ENCODE assay signal across 8 cellular contexts in the genomic region with DNA sequence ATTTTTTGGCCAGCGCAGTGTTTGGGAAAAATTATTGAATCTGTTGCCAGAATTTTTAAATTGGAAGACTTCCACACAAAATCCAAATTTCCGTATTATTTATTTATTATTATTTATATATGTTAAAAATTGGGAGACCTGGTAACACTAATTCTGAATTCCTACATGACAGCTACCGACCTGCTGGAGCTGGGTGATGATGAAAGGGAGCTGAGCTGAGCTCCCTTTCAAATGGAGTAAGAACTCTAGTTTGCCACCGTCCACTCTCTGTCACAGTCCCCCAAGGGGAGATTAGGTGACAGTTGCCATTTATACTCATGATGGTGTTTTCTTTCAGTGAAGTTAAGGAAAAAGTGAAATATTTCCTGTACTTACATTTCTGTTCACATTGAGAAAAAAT. TPM values are rescaled to one million over a fixed set of nuclear protein-coding genes. Genes with fewer than 3 reads are reported as not detected.
A peak's percentile ranks its signal among the peaks of the same experiment; 100 is the strongest.
DNase-seq lines count a peak whose midpoint lies in the region; ATAC-seq and TF ChIP-seq lines count a peak whose summit lies in the region.

No MANE protein-coding gene starts in this region.

- no peak for TF ChIP-seq CTCF in DOHH2 (IDR thresholded peaks at IDR 0.05; ENCODE audit: low read depth, low read length, poor library complexity, severe bottlenecking)
- TF ChIP-seq CTCF in OCI-LY7 (conservative IDR thresholded peaks at IDR 0.05; ENCODE audit: low read length) = no peak
- TF ChIP-seq CTCF in esophagus muscularis mucosa (IDR thresholded peaks at IDR 0.05) = no peak
- no peak for TF ChIP-seq CTCF in prostate gland (IDR thresholded peaks at IDR 0.05)

- 21% methylated on average over 4 of the region's 4 CpGs for WGBS in esophagus muscularis mucosa
- WGBS in prostate gland = 23% methylated on average over 4 of the region's 4 CpGs

- H3K9me2 ChIP-seq in DOHH2 (replicated peaks; ENCODE audit: control insufficient read depth, low read length) = no peaks in the 10 kb centered on the region
- H3K9me2 ChIP-seq in OCI-LY7 (ENCODE audit: insufficient read depth, low read length) = no peaks in the 10 kb centered on the region

- H3K79me2 ChIP-seq in DOHH2 (ENCODE audit: control insufficient read depth, low read length) (peaks cover 54% of the 10 kb centered on the region), OCI-LY7 (ENCODE audit: insufficient read depth, low read depth, low read length) (no peaks in the 10 kb centered on the region)

- no peak overlapping the region for H3K27ac ChIP-seq in DOHH2 (ENCODE audit: low read depth, low read length)
- H3K27ac ChIP-seq in OCI-LY7 (ENCODE audit: low read depth, low read length, poor library complexity, severe bottlenecking) = no peak overlapping the region
- H3K27ac ChIP-seq in esophagus muscularis mucosa (replicated peaks in 1 of 4) = peak overlapping the region; percentile 92 to 95 (median 94)
- H3K27ac ChIP-seq in prostate gland = peak overlapping the region; percentile 90 to 91

- H3K4me3 ChIP-seq in DOHH2 (ENCODE audit: low read length) = peak overlapping the region; percentile 88
- peak overlapping the region; percentile 68 for H3K4me3 ChIP-seq in OCI-LY7 (ENCODE audit: low read depth, low read length, poor library complexity, severe bottlenecking)
- peak overlapping the region; percentile 84 to 93 (median 90) for H3K4me3 ChIP-seq in esophagus muscularis mucosa
- H3K4me3 ChIP-seq in prostate gland = peak overlapping the region; percentile 78 to 80

- BruUV-seq in OCI-LY7 (replicated peaks; lab: Mats Ljungman, UMichigan) = no TSS peak

- no peak for DNase-seq in OCI-LY7 (ENCODE audit: low spot score)
- no peak for DNase-seq in esophagus muscularis mucosa (ENCODE audit: extremely low spot score)
- no peak for DNase-seq in prostate gland (ENCODE audit: low spot score)
- DNase-seq in NCI-H2196 (lab: John Stamatoyannopoulos, UW; ENCODE audit: unreplicated experiment) = no peak
- DNase-seq in activated gamma-delta T cell treated with Interleukin-2 at 50 U/mL for 16 hours = no peak

- 0 out of 2 replicates have a peak, but pooled peaks cover 2% of the 10 kb centered on the region for H3F3A ChIP-seq in DOHH2 (ENCODE audit: control insufficient read depth, insufficient read depth)

- H3K27me3 ChIP-seq in DOHH2 (ENCODE audit: control insufficient read depth, low read length) (no peaks in the 10 kb centered on the region), esophagus muscularis mucosa (no peaks in the 10 kb centered on the region), prostate gland (replicated peaks; ENCODE audit: insufficient read depth) (no peaks in the 10 kb centered on the region)

- 0 out of 2 replicates have a peak, but pooled peaks cover 4% of the 10 kb centered on the region for H4K20me1 ChIP-seq in DOHH2 (ENCODE audit: control insufficient read depth, insufficient read depth, low read depth, low read length)
- H4K20me1 ChIP-seq in OCI-LY7 (ENCODE audit: insufficient read depth, low read length) = no peaks in the 10 kb centered on the region

- intact Hi-C loops in OCI-LY7 (cut with micrococcal nuclease; ENCODE audit: unreplicated experiment) = loop anchor here (5.0 kb wide), 1 partner anchor 66 kb away; no protein-coding TSS in a partner anchor
- intact Hi-C loops in esophagus muscularis mucosa (cut with DNase I) = loop anchor here (5.0 kb wide), 1 partner anchor 66 kb away; no protein-coding TSS in a partner anchor
- intact Hi-C loops in prostate gland (cut with DNase I) = loop anchor here (5.0 kb wide), 1 partner anchor 81 kb away; no protein-coding TSS in a partner anchor

- POLR2A ChIA-PET in OCI-LY7 (lab: Charles Lee) = interaction anchor here (0.5 to 1.5 kb wide), 4 partner anchors 9 to 371 kb away, joined by 3 to 4 read pairs (median 3); no protein-coding TSS in a partner anchor

- ATAC-seq in HG03432 (IDR thresholded peaks at IDR 0.05; ENCODE audit: unreplicated experiment) = no peak
- no peak for ATAC-seq in HG03442 (IDR thresholded peaks at IDR 0.05; ENCODE audit: unreplicated experiment)

- H2AFZ ChIP-seq in OCI-LY7 (ENCODE audit: low read length) = no peak overlapping the region

- CTCF ChIA-PET in OCI-LY7 (lab: Charles Lee; ENCODE audit: unreplicated experiment) = interaction anchor here (1.7 kb wide), 1 partner anchor 12 kb away, joined by 5 read pairs; no protein-coding TSS in a partner anchor

- no peak for TF ChIP-seq EP300 in esophagus muscularis mucosa (IDR thresholded peaks at IDR 0.05)

- no peak for TF ChIP-seq POLR2A in esophagus muscularis mucosa (IDR thresholded peaks at IDR 0.05; ENCODE audit: low read depth)
- TF ChIP-seq POLR2A in prostate gland (IDR thresholded peaks at IDR 0.05) = no peak

- H3K4me1 ChIP-seq in DOHH2 (ENCODE audit: control insufficient read depth, low read length) (peaks cover 25% of the 10 kb centered on the region), OCI-LY7 (ENCODE audit: insufficient read depth, low read length, poor library complexity, severe bottlenecking) (peaks cover 6% of the 10 kb centered on the region), esophagus muscularis mucosa (peaks cover 52 to 66% (median 61%) of the 10 kb centered on the region in 4 donors), prostate gland (replicated peaks) (no peaks in the 10 kb centered on the region)

- H3K36me3 ChIP-seq in DOHH2 (ENCODE audit: control insufficient read depth, low read length) (no peaks in the 10 kb centered on the region), OCI-LY7 (ENCODE audit: insufficient read depth, low read length) (no peaks in the 10 kb centered on the region), esophagus muscularis mucosa (no peaks in the 10 kb centered on the region), prostate gland (no peaks in the 10 kb centered on the region)

- H3K4me2 ChIP-seq in DOHH2 (ENCODE audit: low read length) (peak overlapping the region; percentile 85), OCI-LY7 (ENCODE audit: low read length) (peak overlapping the region; percentile 79; the same call in 1 of the 2 replicates)

- H3K9me3 ChIP-seq in DOHH2 (ENCODE audit: control insufficient read depth, insufficient read depth, low read length) (no peaks in the 10 kb centered on the region), OCI-LY7 (ENCODE audit: low read length) (no peaks in the 10 kb centered on the region), esophagus muscularis mucosa (no peaks in the 10 kb centered on the region), prostate gland (no peaks in the 10 kb centered on the region)

RNA-seq across cellular contexts. Expression of a gene that starts 1.4 kb away (rescaled TPM):
- 5.6 and 8.9 TPM in 2 replicates for total RNA-seq in OCI-LY7 (2014; rRNA removed; shearing (Covaris generic))
- total RNA-seq in OCI-LY7 (2022) = 12.4 and 14.7 TPM in 2 replicates
- total RNA-seq in esophagus muscularis mucosa = 10 to 100 TPM; 46.4 to 66.8 (median 59.8) TPM
- total RNA-seq in prostate gland = 10 to 100 TPM; 26.6 to 87.8 TPM

Comparison
In these comparisons a context has a peak if more than half of its experiments do, and no peak if none do; other contexts are left out.
1. H3K27ac ChIP-seq: peak in esophagus muscularis mucosa (4 of 4) and prostate gland (2 of 2); none in DOHH2 (single experiment) and OCI-LY7 (single experiment).
2. Peak in every context shown above with its lines, with median percentiles within 50 percentile points of each other: H3K4me3 ChIP-seq.